7 cellular contexts compared by ENCODE assay signal in genomic region chr1:116591282-116591681, GRCh38. TPM values are rescaled to one million over a fixed set of nuclear protein-coding genes. Genes with fewer than 3 reads are reported as not detected.
DNase-seq lines count a peak whose midpoint lies in the region; ATAC-seq and TF ChIP-seq lines count a peak whose summit lies in the region.
"Not testable (repeated sequence)": the region's sequence is repeated elsewhere in the genome, so short reads cannot be mapped to it uniquely, and the experiment has no call there.

No MANE protein-coding gene starts in this region.

- not testable (repeated sequence) for ATAC-seq in IMR-90 (ENCODE audit: low read depth)
- 0 out of 3 replicates have a peak, but pooled peaks have one; percentile 7 for ATAC-seq in SK-N-SH treated with all-trans-retinoic acid at 6 μM for 48 hours
- ATAC-seq in foreskin keratinocyte, result peak; percentile 64

- H2BK15ac ChIP-seq in IMR-90 (ENCODE audit: low read depth, low read length), result not testable (repeated sequence)

- not testable (repeated sequence) for H3K4ac ChIP-seq in IMR-90 (ENCODE audit: low read depth, low read length)

- not testable (repeated sequence) for H3K79me1 ChIP-seq in IMR-90 (ENCODE audit: low read depth in 1 of 2, low read length in 2 of 2)

- in situ Hi-C loops in IMR-90 (cut with MboI; ENCODE audit: low sequenced_read_pairs), result not testable (repeated sequence)

- not testable (repeated sequence) for H3K27me3 Mint-ChIP-seq in brain

- H3K4me2 ChIP-seq in IMR-90 (ENCODE audit: low read depth, low read length), result not testable (repeated sequence)

- H3K9me1 ChIP-seq in IMR-90 (ENCODE audit: insufficient read depth, low read length), result not testable (repeated sequence)

- not testable (repeated sequence) for H3K4me1 ChIP-seq in IMR-90 (ENCODE audit: control insufficient read depth, insufficient read depth, low read length); foreskin keratinocyte

- H3K27me3 ChIP-seq in IMR-90 (ENCODE audit: control insufficient read depth, insufficient read depth, low read length); foreskin keratinocyte: not testable (repeated sequence)

- peaks cover 78% of the 10 kb centered on the region for H3K4me1 Mint-ChIP-seq in brain

- H2BK20ac ChIP-seq in IMR-90 (ENCODE audit: low read depth, low read length), result not testable (repeated sequence)

- not testable (repeated sequence) for TF ChIP-seq POLR2A in IMR-90 (IDR thresholded peaks at IDR 0.05; ENCODE audit: low read depth, low read length)

- H2BK120ac ChIP-seq in IMR-90 (ENCODE audit: low read depth, low read length), result not testable (repeated sequence)

- H3K27ac Mint-ChIP-seq in brain, result peak overlapping the region in 4 of 5 experiments; percentile 82 to 96 (median 89)

- dilution Hi-C loops in IMR-90 (cut with HindIII; ENCODE audit: low sequenced_read_pairs, unreplicated experiment), result not testable (repeated sequence)

- CTCF ChIA-PET in IMR-90 (lab: Yijun Ruan, JAX), result not testable (repeated sequence)

- not testable (repeated sequence) for H3K9ac ChIP-seq in IMR-90 (ENCODE audit: low read depth, low read length)

- H4K5ac ChIP-seq in IMR-90 (ENCODE audit: low read depth, low read length), result not testable (repeated sequence)

- H2AK9ac ChIP-seq in IMR-90 (replicated peaks; ENCODE audit: low read depth, low read length, poor library complexity), result not testable (repeated sequence)

- not testable (repeated sequence) for H3K27ac ChIP-seq in IMR-90 (ENCODE audit: insufficient read depth, low read length); foreskin keratinocyte

- H3K4me3 ChIP-seq in IMR-90 (ENCODE audit: insufficient read depth, low read depth, low read length), result not testable (repeated sequence)

- not testable (repeated sequence) for H2AK5ac ChIP-seq in IMR-90 (ENCODE audit: low read depth, low read length)

- not testable (repeated sequence) for TF ChIP-seq RAD21 in IMR-90 (IDR thresholded peaks at IDR 0.05; ENCODE audit: low read length)

- H4K8ac ChIP-seq in IMR-90 (ENCODE audit: low read depth in 2 of 2, low read length in 2 of 2), result not testable (repeated sequence)

- intact Hi-C loops in IMR-90 (cut with micrococcal nuclease), result not testable (repeated sequence)

- not testable (repeated sequence) for H3K14ac ChIP-seq in IMR-90 (replicated peaks; ENCODE audit: low read depth, low read length)

- POLR2A ChIA-PET in IMR-90 (lab: Charles Lee; ENCODE audit: unreplicated experiment), result not testable (repeated sequence)

- BruUV-seq in IMR-90 (replicated peaks; lab: Mats Ljungman, UMichigan), result not testable (repeated sequence)

- H4K91ac ChIP-seq in IMR-90 (ENCODE audit: insufficient read depth, low read depth, low read length), result not testable (repeated sequence)

- H2AFZ ChIP-seq in IMR-90 (replicated peaks; ENCODE audit: low read length, poor library complexity), result not testable (repeated sequence)

- not testable (repeated sequence) for H3K36me3 ChIP-seq in IMR-90 (ENCODE audit: control insufficient read depth, insufficient read depth, low read length)

- peak; percentile 34 for DNase-seq in CD1c-positive myeloid dendritic cell (ENCODE audit: extremely low spot score)
- DNase-seq in IMR-90, result peak; percentile 10
- peak; percentile 21 for DNase-seq in dermis blood vessel endothelial cell
- peak in 1 of 2 donors; percentile 49 for DNase-seq in foreskin keratinocyte
- DNase-seq in putamen (ENCODE audit: low spot score), result peak; percentile 36

- H3K9me3 ChIP-seq in IMR-90 (ENCODE audit: control insufficient read depth, insufficient read depth, low read length), result not testable (repeated sequence)

- not testable (repeated sequence) for TF ChIP-seq CTCF in IMR-90 (conservative IDR thresholded peaks at IDR 0.05; ENCODE audit: low read depth, low read length); brain (conservative IDR thresholded peaks at IDR 0.05); foreskin keratinocyte (conservative IDR thresholded peaks at IDR 0.05)

- H4K20me1 ChIP-seq in IMR-90 (ENCODE audit: insufficient read depth, low read length), result not testable (repeated sequence)

- H3K56ac ChIP-seq in IMR-90 (ENCODE audit: extremely low read depth, insufficient read depth, low read length), result not testable (repeated sequence)

- H3K4me3 Mint-ChIP-seq in brain, result peak overlapping the region in 3 of 5 experiments; percentile 43 to 66 (median 62)

- not testable (repeated sequence) for H3K23ac ChIP-seq in IMR-90 (ENCODE audit: low read depth, low read length)

- peaks cover 24% of the 10 kb centered on the region for H3K36me3 Mint-ChIP-seq in brain

- H3K18ac ChIP-seq in IMR-90 (ENCODE audit: low read depth, low read length), result not testable (repeated sequence)

- not testable (repeated sequence) for H2BK5ac ChIP-seq in IMR-90 (ENCODE audit: low read depth, low read length, poor library complexity, severe bottlenecking)

- H3K9me3 Mint-ChIP-seq in brain, result not testable (repeated sequence)

- WGBS in IMR-90 (ENCODE audit: extremely low coverage in 2 of 2, insufficient read length in 1 of 2), 2 experiments, result no CpG with 5 or more reads among the region's 2 CpGs

TF ChIP-seq in IMR-90, 13 proteins besides CTCF, POLR2A, EP300 and RAD21:
- peak; percentile 27; the same call in 1 of the 2 replicates for TF ChIP-seq USF2 (IDR thresholded peaks at IDR 0.05; ENCODE audit: low read depth, low read length)

RNA-seq across cellular contexts. Expression of gene CD58, which starts 20.5 kb away (rescaled TPM):
- 5.4 and 6.4 TPM in 2 replicates for total RNA-seq in IMR-90 (2012; rRNA removed)
- 3.8 and 5.7 TPM in 2 replicates for polyA plus RNA-seq in IMR-90 (2012; rRNA removed)
- 1.4 and 1.6 TPM in 2 replicates for polyA plus RNA-seq in IMR-90 (2012; cell fraction: cytosol; rRNA removed)
- 0.54 and 4.5 TPM in 2 replicates for polyA plus RNA-seq in IMR-90 (2012; cell fraction: nucleus; rRNA removed; ENCODE audit: low replicate concordance)
- 1.1 TPM for polyA plus RNA-seq in brain (ENCODE audit: insufficient read depth, low read depth, low replicate concordance)
- total RNA-seq in dermis blood vessel endothelial cell, result 15.5 and 17.9 TPM in 2 replicates
- total RNA-seq in foreskin keratinocyte, result 14.4 and 14.5 TPM in 2 replicates
- polyA plus RNA-seq in foreskin keratinocyte, result 13.4 and 13.6 TPM in 2 replicates
